Comparison of ENCODE assay signal across 9 cellular contexts in genomic region chr10:103666109-103666508, GRCh38.
DNase-seq lines count a peak whose midpoint lies in the region; ATAC-seq and TF ChIP-seq lines count a peak whose summit lies in the region.
"Had no signal": no experiment of that assay in that cellular context is flagged by ENCODE, and none has a peak within 500 bp of the region (broad histone marks: within the 10 kb centered on the region; RNA-seq: fewer than 3 reads in every experiment).

No MANE protein-coding gene starts in this region.

- H3K27ac ChIP-seq in MM.1S (ENCODE audit: low read length) (no peak overlapping the region), substantia nigra (ENCODE audit: low read depth, low read length, poor library complexity, severe bottlenecking) (peak overlapping the region; percentile 9)

- H3K4me2 ChIP-seq in MM.1S (ENCODE audit: low read depth, low read length), result no peak overlapping the region

- no peak overlapping the region for H3K27ac Mint-ChIP-seq in activated CD4-positive, alpha-beta T cell treated with anti-CD3 and anti-CD28 coated beads for 36 hours

- no peak overlapping the region for H2AFZ ChIP-seq in MM.1S (ENCODE audit: low read length)

- POLR2A ChIA-PET in activated CD4-positive, alpha-beta T cell treated with anti-CD3 and anti-CD28 coated beads for 36 hours (lab: Charles Lee), result no interaction called here

- no peaks in the 10 kb centered on the region for H3K36me3 ChIP-seq in MM.1S (replicated peaks; ENCODE audit: insufficient read depth, low read length)

- H3K27me3 ChIP-seq in MM.1S (replicated peaks; ENCODE audit: insufficient read depth, low read length), result no peaks in the 10 kb centered on the region

- intact Hi-C loops in activated CD4-positive, alpha-beta T cell treated with anti-CD3 and anti-CD28 coated beads for 36 hours (cut with DNase I, micrococcal nuclease), result no loop called here
- intact Hi-C loops in sciatic nerve (cut with DNase I), result no loop called here

- ATAC-seq in activated CD4-positive, alpha-beta T cell treated with anti-CD3 and anti-CD28 coated beads for 36 hours, result no peak
- ATAC-seq in sciatic nerve (no peak), HG02798 (IDR thresholded peaks at IDR 0.05; ENCODE audit: poor library complexity, unreplicated experiment) (no peak), GM18873 (IDR thresholded peaks at IDR 0.05; ENCODE audit: low FRiP score, unreplicated experiment) (no peak)

- no peaks in the 10 kb centered on the region for H4K20me1 ChIP-seq in MM.1S (ENCODE audit: insufficient read depth, low read length)

- H3K9me3 ChIP-seq in MM.1S (replicated peaks; ENCODE audit: insufficient read depth, low read length), result no peaks in the 10 kb centered on the region

- no peaks in the 10 kb centered on the region for H3K36me3 Mint-ChIP-seq in activated CD4-positive, alpha-beta T cell treated with anti-CD3 and anti-CD28 coated beads for 36 hours (ENCODE audit: low read depth)

- no peaks in the 10 kb centered on the region for H3F3A ChIP-seq in MM.1S (ENCODE audit: insufficient read depth, low read length)

- peak; percentile 39 for DNase-seq in activated CD4-positive, alpha-beta T cell treated with anti-CD3 and anti-CD28 coated beads for 36 hours
- DNase-seq in activated CD4-positive, alpha-beta T cell treated with anti-CD3 and anti-CD28 coated beads, Interleukin-2, amount 50 U/mL, for 1 hour, result no peak
- no peak for DNase-seq in MM.1S
- peak; percentile 48 for DNase-seq in epithelial cell of esophagus (ENCODE audit: low read depth)
- peak in 18 of 49 donors; percentile 5 to 47 (median 16) for DNase-seq in substantia nigra (lab: John Stamatoyannopoulos, UW)
- no peak for DNase-seq in sciatic nerve (ENCODE audit: low spot score)
- DNase-seq: cerebellar nuclear complex had no signal

- no peaks in the 10 kb centered on the region for H3K9me3 Mint-ChIP-seq in activated CD4-positive, alpha-beta T cell treated with anti-CD3 and anti-CD28 coated beads for 36 hours (ENCODE audit: low read depth)

- TF ChIP-seq CTCF in MM.1S (IDR thresholded peaks at IDR 0.05; ENCODE audit: low read length), result peak; percentile 34
- peak; percentile 57 for TF ChIP-seq CTCF in epithelial cell of esophagus (IDR thresholded peaks at IDR 0.05; ENCODE audit: insufficient read depth, low read depth, low read length, missing control alignments)

- no peaks in the 10 kb centered on the region for H3K27me3 Mint-ChIP-seq in activated CD4-positive, alpha-beta T cell treated with anti-CD3 and anti-CD28 coated beads for 36 hours

- no peaks in the 10 kb centered on the region for H3K79me2 ChIP-seq in MM.1S (ENCODE audit: low read length)

- H3K4me1 ChIP-seq in MM.1S (ENCODE audit: low read length), result no peaks in the 10 kb centered on the region

- H3K4me3 ChIP-seq in MM.1S (ENCODE audit: low read length) (no peak overlapping the region), epithelial cell of esophagus (ENCODE audit: low read length) (no peak overlapping the region)

- H3K9ac ChIP-seq in MM.1S (ENCODE audit: low read length), result no peak overlapping the region

- H3K4me1 Mint-ChIP-seq in activated CD4-positive, alpha-beta T cell treated with anti-CD3 and anti-CD28 coated beads for 36 hours, result peaks cover 11% of the 10 kb centered on the region

- CTCF ChIA-PET in activated CD4-positive, alpha-beta T cell treated with anti-CD3 and anti-CD28 coated beads for 36 hours (lab: Charles Lee), result interaction anchor here (0.7 to 2.2 kb wide), 6 partner anchors 9 to 102 kb away, joined by 3 to 11 read pairs (median 3); no protein-coding TSS in a partner anchor

- H3K4me3 Mint-ChIP-seq in activated CD4-positive, alpha-beta T cell treated with anti-CD3 and anti-CD28 coated beads for 36 hours, result no peak overlapping the region

- H3K9me2 ChIP-seq in MM.1S (replicated peaks; ENCODE audit: insufficient read depth, low read length), result no peaks in the 10 kb centered on the region

Comparison
In these comparisons a context has a peak if more than half of its experiments do, and no peak if none do; other contexts are left out.
1. DNase-seq: peak in activated CD4-positive, alpha-beta T cell treated with anti-CD3 and anti-CD28 coated beads for 36 hours (single experiment) and epithelial cell of esophagus (single experiment); none in activated CD4-positive, alpha-beta T cell treated with anti-CD3 and anti-CD28 coated beads, Interleukin-2, amount 50 U/mL, for 1 hour (single experiment), MM.1S (single experiment) and sciatic nerve (single experiment).